In the genomic region with DNA sequence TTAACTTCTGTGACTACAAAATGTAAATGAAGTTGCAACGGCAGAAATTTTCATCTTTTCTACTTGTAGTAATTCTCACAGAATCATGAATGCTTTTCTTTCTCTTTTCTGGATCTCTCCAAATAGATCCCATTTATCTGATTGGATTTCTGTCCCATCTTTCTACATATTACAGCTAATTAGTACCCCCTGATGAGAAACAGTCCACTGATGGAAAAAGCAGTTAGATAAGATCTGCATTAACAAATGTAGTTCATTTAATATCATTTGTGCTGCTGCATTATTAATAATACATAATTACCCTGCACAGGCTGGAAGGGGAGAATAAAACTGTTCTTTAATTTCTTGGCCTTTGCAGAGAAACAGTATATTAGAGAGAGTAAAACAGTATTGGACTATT, we compare ENCODE assay signal across 3 cellular contexts.
"Had no signal": no experiment of that assay in that cellular context is flagged by ENCODE, and none has a peak within 500 bp of the region (broad histone marks: within the 10 kb centered on the region; RNA-seq: fewer than 3 reads in every experiment).

No MANE protein-coding gene starts in this region.

- H3K4me3 ChIP-seq: GM12878 had no signal

- DNase-seq: GDM1, GF-D8 had no signal

- ATAC-seq: GM12878 had no signal
